10 cellular contexts compared by ENCODE assay signal in genomic region chr7:134674424-134674823, GRCh38.
"Had no signal": no experiment of that assay in that cellular context is flagged by ENCODE, and none has a peak within 500 bp of the region (broad histone marks: within the 10 kb centered on the region; RNA-seq: fewer than 3 reads in every experiment).

No MANE protein-coding gene starts in this region.

- H3K9me3 Mint-ChIP-seq: HFFc6 had no signal

- DNase-seq: H9, HCEC 1CT, HFFc6, KG1 had no signal

- ATAC-seq: GM23338, HepG2 had no signal

- H3K4me3 Mint-ChIP-seq: GM23338, H9, HFFc6 had no signal

- H2AFZ ChIP-seq: GM23338 had no signal

- FAIRE-seq: H1, H54, HepG2 had no signal

- H3K27ac ChIP-seq: HL-60 had no signal

- H3K27ac Mint-ChIP-seq: GM23338, H9, HFFc6, IgD-negative memory B cell had no signal

- H3K4me2 ChIP-seq: GM23338 had no signal

- H3K4me3 ChIP-seq: GM23338 had no signal

- H3K27me3 Mint-ChIP-seq: IgD-negative memory B cell had no signal
